In the genomic region with DNA sequence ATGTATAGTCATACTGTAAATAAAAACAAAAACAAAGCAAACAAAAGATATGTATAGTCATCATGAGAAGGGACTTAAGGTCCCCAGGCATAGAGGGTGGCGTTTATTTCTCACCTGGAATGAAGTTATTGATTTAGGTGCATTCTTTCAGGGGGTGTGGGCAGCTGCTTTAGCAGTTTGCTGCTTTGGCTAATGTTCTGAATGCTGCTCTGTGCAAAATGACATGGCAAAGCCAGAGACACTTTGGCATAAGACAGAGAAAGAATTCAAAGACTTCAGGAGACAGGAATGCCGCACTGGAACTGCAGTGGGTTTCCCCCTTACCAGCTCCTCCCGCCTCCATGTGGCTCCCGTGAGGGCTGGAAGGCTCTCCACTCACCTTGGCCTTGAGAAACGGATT, we compare ENCODE assay signal across 1 cellular context.
TF ChIP-seq lines count a peak whose summit lies in the region.

No MANE protein-coding gene starts in this region.

TF ChIP-seq in GM23338, 12 proteins besides CTCF, POLR2A, EP300 and RAD21 (continued from another document):
- TF ChIP-seq, protein P1, sequence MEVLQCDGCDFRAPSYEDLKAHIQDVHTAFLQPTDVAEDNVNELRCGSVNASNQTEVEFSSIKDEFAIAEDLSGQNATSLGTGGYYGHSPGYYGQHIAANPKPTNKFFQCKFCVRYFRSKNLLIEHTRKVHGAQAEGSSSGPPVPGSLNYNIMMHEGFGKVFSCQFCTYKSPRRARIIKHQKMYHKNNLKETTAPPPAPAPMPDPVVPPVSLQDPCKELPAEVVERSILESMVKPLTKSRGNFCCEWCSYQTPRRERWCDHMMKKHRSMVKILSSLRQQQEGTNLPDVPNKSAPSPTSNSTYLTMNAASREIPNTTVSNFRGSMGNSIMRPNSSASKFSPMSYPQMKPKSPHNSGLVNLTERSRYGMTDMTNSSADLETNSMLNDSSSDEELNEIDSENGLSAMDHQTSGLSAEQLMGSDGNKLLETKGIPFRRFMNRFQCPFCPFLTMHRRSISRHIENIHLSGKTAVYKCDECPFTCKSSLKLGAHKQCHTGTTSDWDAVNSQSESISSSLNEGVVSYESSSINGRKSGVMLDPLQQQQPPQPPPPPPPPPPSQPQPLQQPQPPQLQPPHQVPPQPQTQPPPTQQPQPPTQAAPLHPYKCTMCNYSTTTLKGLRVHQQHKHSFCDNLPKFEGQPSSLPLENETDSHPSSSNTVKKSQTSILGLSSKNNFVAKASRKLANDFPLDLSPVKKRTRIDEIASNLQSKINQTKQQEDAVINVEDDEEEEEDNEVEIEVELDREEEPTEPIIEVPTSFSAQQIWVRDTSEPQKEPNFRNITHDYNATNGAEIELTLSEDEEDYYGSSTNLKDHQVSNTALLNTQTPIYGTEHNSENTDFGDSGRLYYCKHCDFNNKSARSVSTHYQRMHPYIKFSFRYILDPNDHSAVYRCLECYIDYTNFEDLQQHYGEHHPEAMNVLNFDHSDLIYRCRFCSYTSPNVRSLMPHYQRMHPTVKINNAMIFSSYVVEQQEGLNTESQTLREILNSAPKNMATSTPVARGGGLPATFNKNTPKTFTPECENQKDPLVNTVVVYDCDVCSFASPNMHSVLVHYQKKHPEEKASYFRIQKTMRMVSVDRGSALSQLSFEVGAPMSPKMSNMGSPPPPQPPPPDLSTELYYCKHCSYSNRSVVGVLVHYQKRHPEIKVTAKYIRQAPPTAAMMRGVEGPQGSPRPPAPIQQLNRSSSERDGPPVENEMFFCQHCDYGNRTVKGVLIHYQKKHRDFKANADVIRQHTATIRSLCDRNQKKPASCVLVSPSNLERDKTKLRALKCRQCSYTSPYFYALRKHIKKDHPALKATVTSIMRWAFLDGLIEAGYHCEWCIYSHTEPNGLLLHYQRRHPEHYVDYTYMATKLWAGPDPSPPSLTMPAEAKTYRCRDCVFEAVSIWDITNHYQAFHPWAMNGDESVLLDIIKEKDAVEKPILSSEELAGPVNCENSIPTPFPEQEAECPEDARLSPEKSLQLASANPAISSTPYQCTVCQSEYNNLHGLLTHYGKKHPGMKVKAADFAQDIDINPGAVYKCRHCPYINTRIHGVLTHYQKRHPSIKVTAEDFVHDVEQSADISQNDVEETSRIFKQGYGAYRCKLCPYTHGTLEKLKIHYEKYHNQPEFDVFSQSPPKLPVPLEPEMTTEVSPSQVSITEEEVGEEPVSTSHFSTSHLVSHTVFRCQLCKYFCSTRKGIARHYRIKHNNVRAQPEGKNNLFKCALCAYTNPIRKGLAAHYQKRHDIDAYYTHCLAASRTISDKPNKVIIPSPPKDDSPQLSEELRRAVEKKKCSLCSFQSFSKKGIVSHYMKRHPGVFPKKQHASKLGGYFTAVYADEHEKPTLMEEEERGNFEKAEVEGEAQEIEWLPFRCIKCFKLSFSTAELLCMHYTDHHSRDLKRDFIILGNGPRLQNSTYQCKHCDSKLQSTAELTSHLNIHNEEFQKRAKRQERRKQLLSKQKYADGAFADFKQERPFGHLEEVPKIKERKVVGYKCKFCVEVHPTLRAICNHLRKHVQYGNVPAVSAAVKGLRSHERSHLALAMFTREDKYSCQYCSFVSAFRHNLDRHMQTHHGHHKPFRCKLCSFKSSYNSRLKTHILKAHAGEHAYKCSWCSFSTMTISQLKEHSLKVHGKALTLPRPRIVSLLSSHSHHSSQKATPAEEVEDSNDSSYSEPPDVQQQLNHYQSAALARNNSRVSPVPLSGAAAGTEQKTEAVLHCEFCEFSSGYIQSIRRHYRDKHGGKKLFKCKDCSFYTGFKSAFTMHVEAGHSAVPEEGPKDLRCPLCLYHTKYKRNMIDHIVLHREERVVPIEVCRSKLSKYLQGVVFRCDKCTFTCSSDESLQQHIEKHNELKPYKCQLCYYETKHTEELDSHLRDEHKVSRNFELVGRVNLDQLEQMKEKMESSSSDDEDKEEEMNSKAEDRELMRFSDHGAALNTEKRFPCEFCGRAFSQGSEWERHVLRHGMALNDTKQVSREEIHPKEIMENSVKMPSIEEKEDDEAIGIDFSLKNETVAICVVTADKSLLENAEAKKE (CRISPR knock-in tag; IDR thresholded peaks at IDR 0.05) = no peak
- TF ChIP-seq STAT1 (IDR thresholded peaks at IDR 0.05; ENCODE audit: unreplicated experiment) (no peak), EZH2phosphoT487 (IDR thresholded peaks at IDR 0.05; ENCODE audit: unreplicated experiment) (no peak), NANOG (IDR thresholded peaks at IDR 0.05; ENCODE audit: borderline replicate concordance) (no peak)
- TF ChIP-seq, protein P2, sequence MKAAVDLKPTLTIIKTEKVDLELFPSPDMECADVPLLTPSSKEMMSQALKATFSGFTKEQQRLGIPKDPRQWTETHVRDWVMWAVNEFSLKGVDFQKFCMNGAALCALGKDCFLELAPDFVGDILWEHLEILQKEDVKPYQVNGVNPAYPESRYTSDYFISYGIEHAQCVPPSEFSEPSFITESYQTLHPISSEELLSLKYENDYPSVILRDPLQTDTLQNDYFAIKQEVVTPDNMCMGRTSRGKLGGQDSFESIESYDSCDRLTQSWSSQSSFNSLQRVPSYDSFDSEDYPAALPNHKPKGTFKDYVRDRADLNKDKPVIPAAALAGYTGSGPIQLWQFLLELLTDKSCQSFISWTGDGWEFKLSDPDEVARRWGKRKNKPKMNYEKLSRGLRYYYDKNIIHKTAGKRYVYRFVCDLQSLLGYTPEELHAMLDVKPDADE (IDR thresholded peaks at IDR 0.05) = no peak
